25 cellular contexts compared by ENCODE assay signal in genomic region chr1:60268451-60268850, GRCh38.
"Had no signal": no experiment of that assay in that cellular context is flagged by ENCODE, and none has a peak within 500 bp of the region (broad histone marks: within the 10 kb centered on the region; RNA-seq: fewer than 3 reads in every experiment).

No MANE protein-coding gene starts in this region.

- FAIRE-seq: endometrium, islet of Langerhans, keratinocyte had no signal

- H3K9me3 ChIP-seq: colonic mucosa, esophagus squamous epithelium, gastrocnemius medialis, heart right ventricle, left lung, lower lobe of right lung had no signal

- H3K4me1 ChIP-seq: colonic mucosa, esophagus squamous epithelium, gastrocnemius medialis, heart right ventricle, left lung, lower lobe of right lung had no signal

- H3K4me3 ChIP-seq: colonic mucosa, esophagus squamous epithelium, gastrocnemius medialis, heart right ventricle, left lung, lower lobe of right lung had no signal

- H3K27me3 ChIP-seq: colonic mucosa, esophagus squamous epithelium, gastrocnemius medialis, left lung had no signal

- DNase-seq: colonic mucosa; cortex of kidney; effector CD8-positive, alpha-beta T cell; effector memory CD8-positive, alpha-beta T cell; endodermal cell; erythroblast; esophagus squamous epithelium; foreskin fibroblast; foreskin melanocyte; gastrocnemius medialis; glutamatergic neuron; head of caudate nucleus; heart right ventricle; hippocampal formation; left cardiac atrium; left lung; left ventricle myocardium superior; lower lobe of right lung; mesenchymal stem cell; midbrain had no signal

- H3K27ac ChIP-seq: colonic mucosa, epithelial cell of prostate, esophagus squamous epithelium, gastrocnemius medialis, heart right ventricle, left lung, lower lobe of right lung had no signal

- ATAC-seq: effector memory CD8-positive, alpha-beta T cell; esophagus mucosa; gastrocnemius medialis; heart right ventricle; left cardiac atrium; left lung; left ventricle myocardium superior; lower lobe of right lung had no signal

- H3K36me3 ChIP-seq: colonic mucosa, esophagus squamous epithelium, gastrocnemius medialis, heart right ventricle, left lung, lower lobe of right lung had no signal
